Comparison of ENCODE assay signal across 6 cellular contexts in genomic region chr20:19431906-19432305, GRCh38.
"Had no signal": no experiment of that assay in that cellular context is flagged by ENCODE, and none has a peak within 500 bp of the region (broad histone marks: within the 10 kb centered on the region; RNA-seq: fewer than 3 reads in every experiment).

No MANE protein-coding gene starts in this region.

- H3K4me3 ChIP-seq: K562 had no signal

- H3K4me3 Mint-ChIP-seq: IgD-negative memory B cell had no signal

- H3K36me3 Mint-ChIP-seq: IgD-negative memory B cell had no signal

- H3K27ac ChIP-seq: HL-60 had no signal

- H3K9me3 Mint-ChIP-seq: IgD-negative memory B cell had no signal

- DNase-seq: IMR-90 had no signal

- H3K27me3 Mint-ChIP-seq: IgD-negative memory B cell had no signal

- H3K27ac Mint-ChIP-seq: IgD-negative memory B cell had no signal

- ATAC-seq: HepG2, K562 had no signal

- FAIRE-seq: HepG2, HTR-8/SVneo, K562 had no signal
